Comparison of ENCODE assay signal across 15 cellular contexts in genomic region chr15:80948651-80949292, GRCh38.
"Had no signal": no experiment of that assay in that cellular context is flagged by ENCODE, and none has a peak within 500 bp of the region (broad histone marks: within the 10 kb centered on the region; RNA-seq: fewer than 3 reads in every experiment).

No MANE protein-coding gene starts in this region.

- H3K4me1 ChIP-seq: colonic mucosa, upper lobe of right lung, vagina had no signal

- DNase-seq: colonic mucosa; effector CD4-positive, alpha-beta T cell; foreskin melanocyte; left colon; left ventricle myocardium superior; mesendoderm; right cardiac atrium; stimulated activated CD4-positive, alpha-beta T cell treated with anti-CD3 and anti-CD28 coated beads, Interleukin-4, amount 100 ng/mL, for 1 hour; stimulated activated CD8-positive, alpha-beta memory T cell treated with anti-CD3 and anti-CD28 coated beads, Interleukin-4, amount 100 ng/mL, for 48 hours; upper lobe of right lung had no signal

- H3K27me3 ChIP-seq: colonic mucosa, hepatocyte, tibial nerve, upper lobe of right lung, vagina had no signal

- H3K4me2 ChIP-seq: hepatocyte had no signal

- H3K4me3 ChIP-seq: colonic mucosa, hepatocyte, lung, tibial nerve, upper lobe of right lung, vagina had no signal

- H3K27ac ChIP-seq: colonic mucosa, hepatocyte, tibial nerve, upper lobe of right lung, vagina had no signal

- H3K36me3 ChIP-seq: colonic mucosa had no signal

- H3K9me3 ChIP-seq: colonic mucosa, tibial nerve, upper lobe of right lung, vagina had no signal

- H3K79me2 ChIP-seq: hepatocyte had no signal

- ATAC-seq: left colon; left ventricle myocardium superior; right cardiac atrium; stimulated activated effector memory CD8-positive, alpha-beta T cell treated with anti-CD3 and anti-CD28 coated beads, Interleukin-12 subunit alpha, Interleukin-12 subunit beta, amount 100 ng/mL, for 72 hours; upper lobe of right lung had no signal

- H2AFZ ChIP-seq: hepatocyte had no signal
